In genomic region chr2:98016908-98017700, GRCh38 we compare ENCODE assay signal across 20 cellular contexts. TPM values are rescaled to one million over a fixed set of nuclear protein-coding genes. Genes with fewer than 3 reads are reported as not detected.
DNase-seq lines count a peak whose midpoint lies in the region; ATAC-seq and TF ChIP-seq lines count a peak whose summit lies in the region.
"Had no signal": no experiment of that assay in that cellular context is flagged by ENCODE, and none has a peak within 500 bp of the region (broad histone marks: within the 10 kb centered on the region; RNA-seq: fewer than 3 reads in every experiment).

No MANE protein-coding gene starts in this region.

- no peak overlapping the region for H3K4ac ChIP-seq in mesenchymal stem cell (ENCODE audit: low read depth in 1 of 2, low read length in 2 of 2)

- TF ChIP-seq POLR2A in Peyer's patch (IDR thresholded peaks at IDR 0.05), result no peak
- no peak for TF ChIP-seq POLR2A in transverse colon (IDR thresholded peaks at IDR 0.05)
- TF ChIP-seq POLR2A in erythroblast (IDR thresholded peaks at IDR 0.05; ENCODE audit: low read length), result no peak

- no peak overlapping the region for H2BK15ac ChIP-seq in mesenchymal stem cell (ENCODE audit: low read depth, poor library complexity, severe bottlenecking)

- H3K4me2 ChIP-seq in SK-N-SH (no peak overlapping the region), mesenchymal stem cell (ENCODE audit: low read length, poor library complexity, severe bottlenecking) (no peak overlapping the region)

- H3K27me3 ChIP-seq in Peyer's patch (no peaks in the 10 kb centered on the region), transverse colon (no peaks in the 10 kb centered on the region), SK-N-SH (ENCODE audit: insufficient read depth) (no peaks in the 10 kb centered on the region), mesenchymal stem cell (ENCODE audit: control insufficient read depth in 1 of 2, insufficient read depth in 1 of 2, low read length in 2 of 2) (peaks cover 0 to 8% of the 10 kb centered on the region in 2 experiments)
- H3K27me3 ChIP-seq: BE2C had no signal

- no peaks in the 10 kb centered on the region for H3K9me3 ChIP-seq in Peyer's patch
- no peaks in the 10 kb centered on the region for H3K9me3 ChIP-seq in mucosa of descending colon
- H3K9me3 ChIP-seq in transverse colon, result no peaks in the 10 kb centered on the region
- H3K9me3 ChIP-seq in SK-N-SH, result no peaks in the 10 kb centered on the region
- peaks cover 4% of the 10 kb centered on the region for H3K9me3 ChIP-seq in mesenchymal stem cell (ENCODE audit: control insufficient read depth, low read length)
- H3K9me3 ChIP-seq: BE2C had no signal

- H3K27ac Mint-ChIP-seq in activated CD4-positive, alpha-beta T cell treated with anti-CD3 and anti-CD28 coated beads, Interleukin-2, amount 10 ng/mL, durations not matched to agents 7 days and 5 days, result peak overlapping the region; percentile 34
- H3K27ac Mint-ChIP-seq: CD4-positive, alpha-beta memory T cell had no signal

- H3K27me3 Mint-ChIP-seq in activated CD4-positive, alpha-beta T cell treated with anti-CD3 and anti-CD28 coated beads, Interleukin-2, amount 10 ng/mL, durations not matched to agents 7 days and 5 days, result no peaks in the 10 kb centered on the region

- H3K14ac ChIP-seq in mesenchymal stem cell (ENCODE audit: low read length in 2 of 2), result no peak overlapping the region

- H3K9ac ChIP-seq in SK-N-SH, result no peak overlapping the region
- no peak overlapping the region for H3K9ac ChIP-seq in mesenchymal stem cell (ENCODE audit: low read length)

- H2AFZ ChIP-seq in SK-N-SH (ENCODE audit: low read depth) (no peak overlapping the region), mesenchymal stem cell (ENCODE audit: low read depth, low read length) (no peak overlapping the region)

- H3K4me1 Mint-ChIP-seq in activated CD4-positive, alpha-beta T cell treated with anti-CD3 and anti-CD28 coated beads, Interleukin-2, amount 10 ng/mL, durations not matched to agents 7 days and 5 days, result peaks cover 17% of the 10 kb centered on the region

- no peak overlapping the region for H2BK120ac ChIP-seq in mesenchymal stem cell (ENCODE audit: low read depth, low read length)

- CTCF ChIA-PET in activated CD4-positive, alpha-beta T cell treated with anti-CD3 and anti-CD28 coated beads, Interleukin-2, amount 10 ng/mL, durations not matched to agents 7 days and 5 days (lab: Charles Lee), result no interaction called here
- CTCF ChIA-PET in SK-N-SH (lab: Yijun Ruan, JAX), result no interaction called here

- TF ChIP-seq CTCF in Peyer's patch (IDR thresholded peaks at IDR 0.05) (peak in 1 of 6 experiments; percentile 11), mucosa of descending colon (IDR thresholded peaks at IDR 0.05) (no peak), transverse colon (IDR thresholded peaks at IDR 0.05) (no peak), SK-N-SH (IDR thresholded peaks at IDR 0.05) (no peak)

- no peaks in the 10 kb centered on the region for H3K36me3 ChIP-seq in Peyer's patch
- no peaks in the 10 kb centered on the region for H3K36me3 ChIP-seq in mucosa of descending colon (ENCODE audit: low read depth)
- no peaks in the 10 kb centered on the region for H3K36me3 ChIP-seq in transverse colon
- no peaks in the 10 kb centered on the region for H3K36me3 ChIP-seq in SK-N-SH (replicated peaks in 1 of 2; ENCODE audit: control insufficient read depth in 1 of 2, insufficient read depth in 2 of 2, low read length in 1 of 2)
- H3K36me3 ChIP-seq in mesenchymal stem cell (ENCODE audit: control insufficient read depth in 1 of 2, insufficient read depth in 2 of 2, low read depth in 1 of 2, low read length in 2 of 2), result no peaks in the 10 kb centered on the region
- H3K36me3 ChIP-seq: BE2C had no signal

- H2AK5ac ChIP-seq in mesenchymal stem cell (ENCODE audit: low read length, severe bottlenecking), result no peak overlapping the region

- intact Hi-C loops in mucosa of descending colon (cut with DNase I, micrococcal nuclease) (no loop called here), transverse colon (cut with DNase I; ENCODE audit: low total_unique reads) (no loop called here)

- H4K8ac ChIP-seq in mesenchymal stem cell (ENCODE audit: low read length), result no peak overlapping the region

- no peak overlapping the region for H2BK5ac ChIP-seq in mesenchymal stem cell (ENCODE audit: low read depth, low read length, poor library complexity, severe bottlenecking)

- no peaks in the 10 kb centered on the region for H3K9me2 ChIP-seq in SK-N-SH

- H4K20me1 ChIP-seq in SK-N-SH (ENCODE audit: insufficient read depth), result no peaks in the 10 kb centered on the region

- H3K9me3 Mint-ChIP-seq in activated CD4-positive, alpha-beta T cell treated with anti-CD3 and anti-CD28 coated beads, Interleukin-2, amount 10 ng/mL, durations not matched to agents 7 days and 5 days, result no peaks in the 10 kb centered on the region

- H3K79me1 ChIP-seq in mesenchymal stem cell (replicated peaks; ENCODE audit: low read length, poor library complexity, severe bottlenecking), result no peaks in the 10 kb centered on the region

- H3K4me3 Mint-ChIP-seq in activated CD4-positive, alpha-beta T cell treated with anti-CD3 and anti-CD28 coated beads, Interleukin-2, amount 10 ng/mL, durations not matched to agents 7 days and 5 days, result no peak overlapping the region
- H3K4me3 Mint-ChIP-seq: CD4-positive, alpha-beta memory T cell had no signal

- TF ChIP-seq EP300 in transverse colon (IDR thresholded peaks at IDR 0.05; ENCODE audit: low read depth), result no peak
- no peak for TF ChIP-seq EP300 in SK-N-SH (IDR thresholded peaks at IDR 0.05; ENCODE audit: borderline replicate concordance in 1 of 2, low read depth in 1 of 2, low read length in 1 of 2)

- no peak for DNase-seq in activated CD4-positive, alpha-beta T cell treated with anti-CD3 and anti-CD28 coated beads, Interleukin-2, amount 10 ng/mL, durations not matched to agents 7 days and 5 days
- DNase-seq in activated CD4-positive, alpha-beta T cell treated with anti-CD3 and anti-CD28 coated beads for 4 hours, result no peak
- DNase-seq in Peyer's patch, result peak in 2 of 3 donors; percentile 62 to 76
- peak in 2 of 3 donors; percentile 55 to 79 for DNase-seq in mucosa of descending colon
- peak; percentile 68 for DNase-seq in transverse colon
- no peak for DNase-seq in erythroblast (lab: John Stamatoyannopoulos, UW)
- DNase-seq in SK-N-SH, result no peak
- DNase-seq in mesenchymal stem cell, result no peak
- DNase-seq: BE2C; CD4-positive, alpha-beta memory T cell; DMS153; NCI-H1105 treated with DMSO at 0.1 percent for 48 hours; NCI-H1694; NCI-H2081 treated with DMSO at 0.1 percent for 48 hours; NCI-H510A; NCI-H774; RPMI8226; SHP77 treated with DMSO at 0.1 percent for 48 hours had no signal

- in situ Hi-C loops in transverse colon (cut with MboI; ENCODE audit: low pct_ligation_motif_present in 1 of 4, low pct_unique_long_range_greater_than_20kb in 1 of 4, low sequenced_read_pairs in 3 of 4), result no loop called here

- H3K23ac ChIP-seq in mesenchymal stem cell (ENCODE audit: low read length in 2 of 2), result no peak overlapping the region

- no peak overlapping the region for H2BK12ac ChIP-seq in mesenchymal stem cell (ENCODE audit: low read length in 2 of 2)

- POLR2A ChIA-PET in activated CD4-positive, alpha-beta T cell treated with anti-CD3 and anti-CD28 coated beads, Interleukin-2, amount 10 ng/mL, durations not matched to agents 7 days and 5 days (lab: Charles Lee), result no interaction called here
- POLR2A ChIA-PET in SK-N-SH (lab: Yijun Ruan, JAX), result no interaction called here

- H3K27ac ChIP-seq in Peyer's patch, result peak overlapping the region in 3 of 4 donors; percentile 34 to 79 (median 51)
- H3K27ac ChIP-seq in transverse colon, result peak overlapping the region; percentile 68 to 83 (median 76)
- H3K27ac ChIP-seq in SK-N-SH (ENCODE audit: low read depth in 2 of 2, low read length in 1 of 2), result no peak overlapping the region
- no peak overlapping the region for H3K27ac ChIP-seq in mesenchymal stem cell (ENCODE audit: low read length, poor library complexity, severe bottlenecking)
- H3K27ac ChIP-seq: 22Rv1 had no signal

- no peaks in the 10 kb centered on the region for H3K36me3 Mint-ChIP-seq in activated CD4-positive, alpha-beta T cell treated with anti-CD3 and anti-CD28 coated beads, Interleukin-2, amount 10 ng/mL, durations not matched to agents 7 days and 5 days (ENCODE audit: low read depth)
- H3K36me3 Mint-ChIP-seq: CD4-positive, alpha-beta memory T cell had no signal

- H3K79me2 ChIP-seq in SK-N-SH (ENCODE audit: insufficient read depth), result no peaks in the 10 kb centered on the region

- H3K4me1 ChIP-seq in Peyer's patch, result peaks cover 0 to 33% (median 4%) of the 10 kb centered on the region in 4 donors
- peaks cover 34% of the 10 kb centered on the region for H3K4me1 ChIP-seq in mucosa of descending colon (ENCODE audit: low read depth)
- peaks cover 0 to 56% (median 25%) of the 10 kb centered on the region in 4 donors for H3K4me1 ChIP-seq in transverse colon
- H3K4me1 ChIP-seq in SK-N-SH (ENCODE audit: control insufficient read depth in 1 of 2, insufficient read depth in 2 of 2, low read depth in 1 of 2, low read length in 1 of 2), result no peaks in the 10 kb centered on the region; a peak in 1 of 4 replicates
- no peaks in the 10 kb centered on the region for H3K4me1 ChIP-seq in mesenchymal stem cell (ENCODE audit: control insufficient read depth, insufficient read depth, low read depth, low read length)
- H3K4me1 ChIP-seq: BE2C had no signal

- no peak overlapping the region for H4K91ac ChIP-seq in mesenchymal stem cell (ENCODE audit: low read length)

- no peak overlapping the region for H3K18ac ChIP-seq in mesenchymal stem cell (ENCODE audit: low read depth in 1 of 2, low read length in 2 of 2)

- ATAC-seq in mucosa of descending colon, result peak; percentile 72
- ATAC-seq: GM12878 had no signal

- H3K4me3 ChIP-seq in Peyer's patch (no peak overlapping the region), mucosa of descending colon (no peak overlapping the region), transverse colon (no peak overlapping the region), SK-N-SH (ENCODE audit: low read depth in 2 of 2, low read length in 1 of 2) (no peak overlapping the region), mesenchymal stem cell (ENCODE audit: insufficient read depth in 1 of 2, low read depth in 1 of 2, low read length in 2 of 2) (no peak overlapping the region)
- H3K4me3 ChIP-seq: GM12878 had no signal

- no peaks in the 10 kb centered on the region for H3F3A ChIP-seq in SK-N-SH (replicated peaks; ENCODE audit: insufficient read depth)

- WGBS in transverse colon (ENCODE audit: low coverage in 1 of 2), 2 donors, result 41 to 55% methylated on average over 7 of the region's 7 CpGs
- WGBS in SK-N-SH (ENCODE audit: low lambda C conversion rate), result 80% methylated on average over 7 of the region's 7 CpGs
- WGBS in mesenchymal stem cell, result 84% methylated on average over 5 of the region's 7 CpGs

- TF ChIP-seq RAD21 in SK-N-SH (IDR thresholded peaks at IDR 0.05; ENCODE audit: low read length), result no peak

RNA-seq across cellular contexts. Expression of gene TMEM131, which starts 21.4 kb away (rescaled TPM):
- 10 to 100 TPM; 39.7 to 40.6 TPM for total RNA-seq in activated CD4-positive, alpha-beta T cell treated with anti-CD3 and anti-CD28 coated beads, Interleukin-2, amount 10 ng/mL, durations not matched to agents 7 days and 5 days
- total RNA-seq in Peyer's patch, result 10 to 100 TPM; 64.6 to 86.3 (median 74.5) TPM
- total RNA-seq in mucosa of descending colon, result 100 to 1,000 TPM in 1 of 3 donors, 10 to 100 TPM in 2; 58.3 to 110 (median 67.7) TPM
- 10 to 100 TPM; 78.4 to 86.4 (median 80.5) TPM for total RNA-seq in transverse colon
- 7.8 and 9.1 TPM in 2 replicates for polyA plus RNA-seq in SK-N-SH (2012; rRNA removed)
- 7.4 and 7.5 TPM in 2 replicates for polyA plus RNA-seq in SK-N-SH (2012; cell fraction: cytosol; rRNA removed)
- 20.6 and 30.2 TPM in 2 replicates for polyA plus RNA-seq in SK-N-SH (2012; cell fraction: nucleus; rRNA removed)
- polyA plus RNA-seq in mesenchymal stem cell (2013, experiment 1 of 2), result 35.4 TPM
- polyA plus RNA-seq in mesenchymal stem cell (2013, experiment 2 of 2), result 35.0 TPM

Comparison
In these comparisons a context has a peak if more than half of its experiments do, and no peak if none do; other contexts are left out.
1. DNase-seq: peak in Peyer's patch (2 of 3), mucosa of descending colon (2 of 3) and transverse colon (single experiment); none in activated CD4-positive, alpha-beta T cell treated with anti-CD3 and anti-CD28 coated beads, Interleukin-2, amount 10 ng/mL, durations not matched to agents 7 days and 5 days (single experiment), activated CD4-positive, alpha-beta T cell treated with anti-CD3 and anti-CD28 coated beads for 4 hours (0 of 2), erythroblast (0 of 2), SK-N-SH (single experiment) and mesenchymal stem cell (single experiment).
2. H3K27ac ChIP-seq: peak in Peyer's patch (3 of 4) and transverse colon (4 of 4); none in SK-N-SH (0 of 2) and mesenchymal stem cell (single experiment).